8 cellular contexts compared by ENCODE assay signal in the genomic region with DNA sequence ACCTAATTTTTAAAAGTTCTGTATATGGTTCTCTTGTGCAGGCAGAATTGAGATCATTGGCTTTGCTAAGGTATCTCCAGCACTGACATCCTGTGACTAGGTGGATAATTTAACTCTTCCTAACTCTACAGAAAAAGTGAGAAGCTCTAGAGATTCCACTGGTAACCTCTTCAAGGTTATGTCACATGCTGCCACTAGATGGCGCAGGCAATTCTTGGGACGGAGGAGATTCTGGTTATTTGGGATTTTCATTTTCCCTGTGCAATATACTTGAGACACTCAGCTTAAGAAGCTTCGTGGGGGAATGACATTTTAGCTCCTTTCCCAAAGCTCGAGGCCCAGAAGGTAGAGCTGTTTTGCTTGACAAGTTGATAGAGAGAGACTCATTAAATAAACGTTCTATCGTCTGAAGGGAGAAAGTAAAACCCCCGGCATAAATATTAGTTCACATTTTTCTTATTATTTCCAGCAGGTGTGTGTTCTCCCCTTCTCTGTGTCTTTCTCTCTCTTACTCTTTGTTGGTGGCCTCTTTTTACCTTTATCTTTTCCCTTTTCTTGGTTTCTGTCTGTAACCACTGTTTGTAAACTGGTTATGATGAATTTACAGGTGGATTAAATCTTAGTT. TPM values are rescaled to one million over a fixed set of nuclear protein-coding genes. Genes with fewer than 3 reads are reported as not detected.
A peak's percentile ranks its signal among the peaks of the same experiment; 100 is the strongest.
DNase-seq lines count a peak whose midpoint lies in the region; ATAC-seq and TF ChIP-seq lines count a peak whose summit lies in the region.

No MANE protein-coding gene starts in this region.

- WGBS in gastroesophageal sphincter (ENCODE audit: low coverage in 1 of 2), 2 donors: 9 to 16% methylated on average over 5 to 7 of the region's 7 CpGs

- H3K4me3 Mint-ChIP-seq in CD14-positive monocyte: peak overlapping the region; percentile 22 to 84
- H3K4me3 Mint-ChIP-seq in activated T-helper 17 cell treated with anti-CD3 and anti-CD28 coated beads, Interleukin-2, amount 50 U/mL, for 72 hours: no peak overlapping the region

- H3K27me3 ChIP-seq in gastroesophageal sphincter: peaks cover 3% of the 10 kb centered on the region

- peaks cover 0 to 11% (median 0%) of the 10 kb centered on the region in 3 donors for H3K4me1 ChIP-seq in gastroesophageal sphincter

- H3K36me3 Mint-ChIP-seq in CD14-positive monocyte: no peaks in the 10 kb centered on the region
- no peaks in the 10 kb centered on the region for H3K36me3 Mint-ChIP-seq in activated T-helper 17 cell treated with anti-CD3 and anti-CD28 coated beads, Interleukin-2, amount 50 U/mL, for 72 hours (ENCODE audit: low read depth)

- no peak for TF ChIP-seq EP300 in gastroesophageal sphincter (IDR thresholded peaks at IDR 0.05)

- ATAC-seq in GM18519 (IDR thresholded peaks at IDR 0.05; ENCODE audit: low FRiP score, unreplicated experiment): peak; percentile 92
- peak; percentile 87 for ATAC-seq in HG03039 (IDR thresholded peaks at IDR 0.05; ENCODE audit: unreplicated experiment)
- ATAC-seq in gastroesophageal sphincter: peak; percentile 61
- ATAC-seq in activated T-helper 17 cell treated with anti-CD3 and anti-CD28 coated beads, Interleukin-2, amount 50 U/mL, for 72 hours (replicated peaks): no peak

- peaks cover 5% of the 10 kb centered on the region for H3K4me1 Mint-ChIP-seq in CD14-positive monocyte
- no peaks in the 10 kb centered on the region for H3K4me1 Mint-ChIP-seq in activated T-helper 17 cell treated with anti-CD3 and anti-CD28 coated beads, Interleukin-2, amount 50 U/mL, for 72 hours

- no peak overlapping the region for H3K27ac Mint-ChIP-seq in CD14-positive monocyte
- H3K27ac Mint-ChIP-seq in activated T-helper 17 cell treated with anti-CD3 and anti-CD28 coated beads, Interleukin-2, amount 50 U/mL, for 72 hours: no peak overlapping the region

- H3K9me3 ChIP-seq in gastroesophageal sphincter: peaks cover 0 to 20% (median 0%) of the 10 kb centered on the region in 3 donors

- peak overlapping the region in 1 of 2 donors; percentile 30 for H3K4me3 ChIP-seq in gastroesophageal sphincter

- no peak overlapping the region for H3K27ac ChIP-seq in gastroesophageal sphincter

- intact Hi-C loops in CD14-positive monocyte (cut with micrococcal nuclease): no loop called here

- no peak for TF ChIP-seq POLR2A in gastroesophageal sphincter (IDR thresholded peaks at IDR 0.05)

- H3K27me3 Mint-ChIP-seq in CD14-positive monocyte (ENCODE audit: low read depth in 3 of 3): peaks cover 3 to 11% (median 7%) of the 10 kb centered on the region in 3 donors
- H3K27me3 Mint-ChIP-seq in activated T-helper 17 cell treated with anti-CD3 and anti-CD28 coated beads, Interleukin-2, amount 50 U/mL, for 72 hours: peaks cover 16% of the 10 kb centered on the region

- no peaks in the 10 kb centered on the region for H3K36me3 ChIP-seq in gastroesophageal sphincter

- peaks cover 4 to 32% (median 10%) of the 10 kb centered on the region in 7 donors for H3K9me3 Mint-ChIP-seq in CD14-positive monocyte
- peaks cover 9% of the 10 kb centered on the region for H3K9me3 Mint-ChIP-seq in activated T-helper 17 cell treated with anti-CD3 and anti-CD28 coated beads, Interleukin-2, amount 50 U/mL, for 72 hours

- DNase-seq in CD14-positive monocyte (ENCODE audit: low spot score): no peak
- DNase-seq in NCI-H2171 treated with DMSO at 0.1 percent for 48 hours (lab: John Stamatoyannopoulos, UW): peak; percentile 55
- peak; percentile 3 for DNase-seq in activated T-cell treated with anti-CD3 and anti-CD28 coated beads for 24 hours (ENCODE audit: low read depth)
- peak; percentile 39 for DNase-seq in occipital lobe (lab: John Stamatoyannopoulos, UW)

- TF ChIP-seq CTCF in CD14-positive monocyte (IDR thresholded peaks at IDR 0.05) (peak; percentile 95), gastroesophageal sphincter (IDR thresholded peaks at IDR 0.05) (peak; percentile 54 to 73 (median 64))

RNA-seq across cellular contexts. Expression of a gene that starts 26.6 kb away (rescaled TPM):
- polyA plus RNA-seq in CD14-positive monocyte: 10 to 100 TPM in 1 of 2 donors, 1 to 10 TPM in 1; 4.8 to 11.1 TPM
- total RNA-seq in gastroesophageal sphincter: 10 to 100 TPM; 33.0 to 44.4 (median 34.8) TPM
- 77.5 TPM for total RNA-seq in occipital lobe
- total RNA-seq in activated T-helper 17 cell treated with anti-CD3 and anti-CD28 coated beads, Interleukin-2, amount 50 U/mL, for 72 hours: 10 to 100 TPM; 21.3 to 31.0 TPM

RNA-seq across cellular contexts. Expression of a gene that starts 53.3 kb away (rescaled TPM):
- not detected for polyA plus RNA-seq in CD14-positive monocyte
- 1 to 10 TPM; 1.5 to 2.4 (median 1.8) TPM for total RNA-seq in gastroesophageal sphincter
- total RNA-seq in occipital lobe: 6.6 TPM
- 1 to 10 TPM in 1 of 2 donors, under 1 TPM in 1; 0.76 to 1.3 TPM for total RNA-seq in activated T-helper 17 cell treated with anti-CD3 and anti-CD28 coated beads, Interleukin-2, amount 50 U/mL, for 72 hours
